8 cellular contexts compared by ENCODE assay signal in the genomic region with DNA sequence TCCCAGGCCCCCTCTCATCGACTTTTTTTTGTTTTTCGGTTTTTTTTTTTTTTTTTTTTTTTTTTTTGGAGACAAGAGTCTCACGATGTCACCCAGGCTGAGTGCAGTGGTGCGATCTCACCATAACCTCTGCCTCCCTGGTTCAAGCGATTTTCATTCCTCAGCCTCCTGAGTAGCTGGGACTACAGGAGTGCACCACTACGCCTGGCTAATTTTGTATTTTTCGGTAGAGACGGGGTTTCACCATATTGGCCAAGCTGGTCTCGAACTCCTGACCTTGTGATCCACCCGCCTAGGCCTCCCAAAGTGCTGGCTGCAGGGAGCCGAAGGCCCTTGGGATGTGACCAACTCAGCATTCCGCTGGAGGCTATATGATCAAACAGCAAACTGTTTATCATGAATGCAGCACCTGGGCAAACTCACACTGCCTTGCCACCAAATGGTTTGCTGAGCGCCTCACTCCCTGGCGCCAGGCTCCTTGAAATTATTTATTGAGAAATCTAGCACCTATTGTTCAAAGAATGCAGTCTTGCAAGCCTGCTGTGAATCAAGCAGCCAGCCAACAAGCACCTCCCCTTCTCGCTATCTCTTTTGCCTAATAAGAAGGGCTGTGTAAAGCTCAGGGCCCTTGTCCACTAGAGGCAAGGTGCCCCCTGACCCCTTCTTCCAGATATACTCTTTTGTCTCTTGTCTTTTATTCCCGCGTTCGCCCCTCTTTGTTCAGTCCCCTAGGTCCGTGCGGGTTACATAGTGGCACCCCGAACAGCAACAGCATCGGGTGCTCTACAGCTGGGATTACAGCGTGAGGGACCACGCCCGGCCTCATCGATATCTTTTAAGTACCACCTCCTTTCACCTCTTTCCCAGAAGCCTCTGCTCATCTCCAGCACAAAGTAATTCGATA. TPM values are rescaled to one million over a fixed set of nuclear protein-coding genes. Genes with fewer than 3 reads are reported as not detected.
DNase-seq lines count a peak whose midpoint lies in the region; ATAC-seq lines count a peak whose summit lies in the region.

No MANE protein-coding gene starts in this region.

- H3K27me3 ChIP-seq in iPS-18a (ENCODE audit: control insufficient read depth, insufficient read depth, low read length): no peaks in the 10 kb centered on the region

- no peaks in the 10 kb centered on the region for H3K36me3 ChIP-seq in iPS-18a (ENCODE audit: control insufficient read depth, low read depth, low read length)

- H3K9me3 Mint-ChIP-seq in activated naive CD4-positive, alpha-beta T cell treated with anti-CD3 and anti-CD28 coated beads, Interleukin-2, amount 50 U/mL, for 24 hours: no peaks in the 10 kb centered on the region

- H3K9me3 ChIP-seq in iPS-18a (ENCODE audit: control insufficient read depth, low read depth, low read length): peaks cover 7% of the 10 kb centered on the region

- peaks cover 9% of the 10 kb centered on the region for H3K36me3 Mint-ChIP-seq in activated naive CD4-positive, alpha-beta T cell treated with anti-CD3 and anti-CD28 coated beads, Interleukin-2, amount 50 U/mL, for 24 hours

- peaks cover 59% of the 10 kb centered on the region for H3K4me1 Mint-ChIP-seq in activated naive CD4-positive, alpha-beta T cell treated with anti-CD3 and anti-CD28 coated beads, Interleukin-2, amount 50 U/mL, for 24 hours

- ATAC-seq in GM19397 (IDR thresholded peaks at IDR 0.05; ENCODE audit: unreplicated experiment): no peak

- H3K4me1 ChIP-seq in iPS-18a (ENCODE audit: control insufficient read depth, low read depth, low read length): peaks cover 9% of the 10 kb centered on the region

- peak; percentile 7 to 12 for DNase-seq in activated CD4-positive, alpha-beta T cell treated with anti-CD3 and anti-CD28 coated beads for 4 hours
- no peak for DNase-seq in activated CD4-positive, alpha-beta T cell treated with anti-CD3 and anti-CD28 coated beads for 1 hour
- peak; percentile 41 for DNase-seq in M059J (ENCODE audit: low read depth)
- DNase-seq in stimulated activated CD4-positive, alpha-beta T cell treated with anti-CD3 and anti-CD28 coated beads, Interleukin-4, amount 100 ng/mL, for 24 hours: peak; percentile 19
- no peak for DNase-seq in NCI-H82 (lab: John Stamatoyannopoulos, UW)

- no peak overlapping the region for H3K9ac ChIP-seq in iPS-18a (ENCODE audit: low read length)

- H3K27me3 Mint-ChIP-seq in activated naive CD4-positive, alpha-beta T cell treated with anti-CD3 and anti-CD28 coated beads, Interleukin-2, amount 50 U/mL, for 24 hours: no peaks in the 10 kb centered on the region

- peak overlapping the region; percentile 78 for H3K27ac Mint-ChIP-seq in activated naive CD4-positive, alpha-beta T cell treated with anti-CD3 and anti-CD28 coated beads, Interleukin-2, amount 50 U/mL, for 24 hours

- H3K4me3 Mint-ChIP-seq in activated naive CD4-positive, alpha-beta T cell treated with anti-CD3 and anti-CD28 coated beads, Interleukin-2, amount 50 U/mL, for 24 hours: peak overlapping the region; percentile 90

- H3K4me3 ChIP-seq in iPS-18a (ENCODE audit: low read length): peak overlapping the region; percentile 87

- H3K27ac ChIP-seq in iPS-18a (ENCODE audit: low read length): no peak overlapping the region

RNA-seq across cellular contexts. Expression of a gene that starts 1.2 kb away (rescaled TPM):
- 93.4 and 142 TPM in 2 replicates for total RNA-seq in M059J (2014; rRNA removed; shearing (Covaris generic))

RNA-seq across cellular contexts. Expression of a gene that starts 27.3 kb away (rescaled TPM):
- 6.5 and 13.4 TPM in 2 replicates for total RNA-seq in M059J (2014; rRNA removed; shearing (Covaris generic))

RNA-seq across cellular contexts. Expression of a gene that starts 27.6 kb away (rescaled TPM):
- 27.3 and 33.7 TPM in 2 replicates for total RNA-seq in M059J (2014; rRNA removed; shearing (Covaris generic))

RNA-seq across cellular contexts. Expression of a gene that starts 48.1 kb away (rescaled TPM):
- 161 and 179 TPM in 2 replicates for total RNA-seq in M059J (2014; rRNA removed; shearing (Covaris generic))

Comparison
In these comparisons a context has a peak if more than half of its experiments do, and no peak if none do; other contexts are left out.
1. DNase-seq: peak in activated CD4-positive, alpha-beta T cell treated with anti-CD3 and anti-CD28 coated beads for 4 hours (2 of 2), M059J (single experiment) and stimulated activated CD4-positive, alpha-beta T cell treated with anti-CD3 and anti-CD28 coated beads, Interleukin-4, amount 100 ng/mL, for 24 hours (single experiment); none in activated CD4-positive, alpha-beta T cell treated with anti-CD3 and anti-CD28 coated beads for 1 hour (single experiment) and NCI-H82 (single experiment).